Comparison of ENCODE assay signal across 1 cellular context in genomic region chr3:28240440-28240839, GRCh38.
TF ChIP-seq lines count a peak whose summit lies in the region.

No MANE protein-coding gene starts in this region.

TF ChIP-seq in GM12878, 131 proteins besides CTCF, POLR2A, EP300 and RAD21:
- TF ChIP-seq CREM (IDR thresholded peaks at IDR 0.05; ENCODE audit: low read depth) (no peak), SPI1 (IDR thresholded peaks at IDR 0.05; ENCODE audit: borderline replicate concordance, insufficient read depth, low read depth, low read length) (no peak), IKZF2 (IDR thresholded peaks at IDR 0.05) (no peak), RCOR1 (conservative IDR thresholded peaks at IDR 0.05; ENCODE audit: low read depth, low read length) (no peak), USF1 (IDR thresholded peaks at IDR 0.05; ENCODE audit: borderline replicate concordance, extremely low read length, insufficient read depth, low read depth, low read length) (no peak), PAX8 (IDR thresholded peaks at IDR 0.05) (no peak), SIN3A (IDR thresholded peaks at IDR 0.05; ENCODE audit: low read depth, low read length) (no peak), LARP7 (IDR thresholded peaks at IDR 0.05) (no peak), NR2C2 (IDR thresholded peaks at IDR 0.05; ENCODE audit: borderline replicate concordance, control insufficient read depth, insufficient read length, low read depth) (no peak), RBBP5 (conservative IDR thresholded peaks at IDR 0.05) (no peak), IRF4 (IDR thresholded peaks at IDR 0.05; ENCODE audit: low read depth, low read length) (no peak), ZBTB4 (CRISPR knock-in tag; IDR thresholded peaks at IDR 0.05) (no peak), SMAD1 (IDR thresholded peaks at IDR 0.05; ENCODE audit: low read depth, partially characterized antibody) (no peak), NR2C1 (IDR thresholded peaks at IDR 0.05) (no peak), NKRF (conservative IDR thresholded peaks at IDR 0.05) (no peak), TCF12 (IDR thresholded peaks at IDR 0.05; ENCODE audit: low read depth, low read length) (no peak)
TF ChIP-seq in GM12878: peak in this region for 0.
